In the genomic region with DNA sequence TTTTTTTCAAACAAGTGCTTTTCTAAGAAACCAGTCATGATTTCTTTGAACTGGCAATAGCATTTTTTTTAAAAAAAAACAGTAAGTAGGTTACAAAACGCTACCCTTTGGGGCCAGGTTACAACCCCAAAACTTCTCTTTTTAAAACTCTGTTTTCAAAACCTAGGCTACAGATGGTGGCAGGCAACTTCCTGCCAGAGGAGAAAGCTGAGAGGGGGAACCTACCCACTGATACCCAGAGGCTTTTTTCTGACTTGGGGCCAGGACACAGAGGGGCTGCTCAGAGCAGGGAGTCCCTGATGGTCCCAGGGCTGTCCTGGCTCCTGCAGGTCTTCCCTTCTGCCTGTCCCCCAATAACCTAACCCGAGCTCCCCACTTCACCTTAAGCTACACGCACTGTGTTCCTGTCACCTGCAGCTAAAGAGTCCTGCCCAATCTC, we compare ENCODE assay signal across 8 cellular contexts. TPM values are rescaled to one million over a fixed set of nuclear protein-coding genes. Genes with fewer than 3 reads are reported as not detected.
DNase-seq lines count a peak whose midpoint lies in the region; ATAC-seq and TF ChIP-seq lines count a peak whose summit lies in the region.

No MANE protein-coding gene starts in this region.

- H3K4me3 Mint-ChIP-seq in activated CD4-positive, alpha-beta memory T cell treated with anti-CD3 and anti-CD28 coated beads, Interleukin-2, amount 10 ng/mL, durations not matched to agents 7 days and 5 days = peak overlapping the region; percentile 65

- H3K27ac ChIP-seq in BLaER1 (0 out of 2 replicates have a peak overlapping the region, but pooled peaks have one; percentile 21), HL-60 (replicated peaks) (peak overlapping the region; percentile 92), lower lobe of right lung (peak overlapping the region; percentile 85)

- H3K4me1 Mint-ChIP-seq in activated CD4-positive, alpha-beta memory T cell treated with anti-CD3 and anti-CD28 coated beads, Interleukin-2, amount 10 ng/mL, durations not matched to agents 7 days and 5 days = peaks cover 76% of the 10 kb centered on the region

- peak; percentile 32 to 39 for ATAC-seq in lower lobe of right lung
- ATAC-seq in HG03039 (IDR thresholded peaks at IDR 0.05; ENCODE audit: unreplicated experiment) = no peak
- ATAC-seq in esophagus mucosa = no peak
- no peak for ATAC-seq in HG03432 (IDR thresholded peaks at IDR 0.05; ENCODE audit: unreplicated experiment)

- TF ChIP-seq CTCF in HL-60 (IDR thresholded peaks at IDR 0.05; ENCODE audit: insufficient read depth, low read length) (no peak), lower lobe of right lung (IDR thresholded peaks at IDR 0.05) (no peak)

- CTCF ChIA-PET in activated CD4-positive, alpha-beta memory T cell treated with anti-CD3 and anti-CD28 coated beads, Interleukin-2, amount 10 ng/mL, durations not matched to agents 7 days and 5 days (lab: Charles Lee) = interaction anchor here (0.7 to 4.3 kb wide), 7 partner anchors 10 to 364 kb away, joined by 3 to 30 read pairs (median 5); a partner anchor contains a TSS

- H3K36me3 ChIP-seq in BLaER1 (peaks cover 16% of the 10 kb centered on the region), lower lobe of right lung (no peaks in the 10 kb centered on the region)

- peaks cover 18% of the 10 kb centered on the region for H3K9me3 ChIP-seq in BLaER1
- H3K9me3 ChIP-seq in lower lobe of right lung = peaks cover 6% of the 10 kb centered on the region

- peak overlapping the region; percentile 98 for H3K27ac Mint-ChIP-seq in activated CD4-positive, alpha-beta memory T cell treated with anti-CD3 and anti-CD28 coated beads, Interleukin-2, amount 10 ng/mL, durations not matched to agents 7 days and 5 days

- no peaks in the 10 kb centered on the region for H4K20me1 ChIP-seq in BLaER1

- DNase-seq in HL-60 (ENCODE audit: low read depth in 1 of 2, low spot score in 1 of 2) (peak in 1 of 2 experiments; percentile 80), lower lobe of right lung (no peak), DMS79 treated with DMSO at 0.1 percent for 48 hours (lab: John Stamatoyannopoulos, UW) (no peak)
- peak; percentile 69 for DNase-seq in activated CD4-positive, alpha-beta memory T cell treated with anti-CD3 and anti-CD28 coated beads, Interleukin-2, amount 10 ng/mL, durations not matched to agents 7 days and 5 days

- peaks cover 7% of the 10 kb centered on the region for H3K9me3 Mint-ChIP-seq in activated CD4-positive, alpha-beta memory T cell treated with anti-CD3 and anti-CD28 coated beads, Interleukin-2, amount 10 ng/mL, durations not matched to agents 7 days and 5 days

- intact Hi-C loops in lower lobe of right lung (cut with DNase I) = no loop called here

- H3K27me3 ChIP-seq in BLaER1 (no peaks in the 10 kb centered on the region), HL-60 (ENCODE audit: insufficient read depth, poor library complexity, severe bottlenecking) (no peaks in the 10 kb centered on the region), lower lobe of right lung (ENCODE audit: low read depth) (no peaks in the 10 kb centered on the region)

- H3K4me1 ChIP-seq in BLaER1 (peaks cover 35% of the 10 kb centered on the region), lower lobe of right lung (peaks cover 85% of the 10 kb centered on the region)

- POLR2A ChIA-PET in activated CD4-positive, alpha-beta memory T cell treated with anti-CD3 and anti-CD28 coated beads, Interleukin-2, amount 10 ng/mL, durations not matched to agents 7 days and 5 days (lab: Charles Lee) = interaction anchor here (0.7 to 7.2 kb wide), 10 partner anchors 8 to 210 kb away, joined by 3 to 104 read pairs (median 24); a partner anchor contains a TSS

- H3K9ac ChIP-seq in BLaER1 = no peak overlapping the region

- no peak overlapping the region for H3K4me3 ChIP-seq in BLaER1
- no peak overlapping the region for H3K4me3 ChIP-seq in HL-60 (replicated peaks; ENCODE audit: insufficient read depth, low read length)
- H3K4me3 ChIP-seq in lower lobe of right lung = no peak overlapping the region

- peaks cover 56% of the 10 kb centered on the region for H3K36me3 Mint-ChIP-seq in activated CD4-positive, alpha-beta memory T cell treated with anti-CD3 and anti-CD28 coated beads, Interleukin-2, amount 10 ng/mL, durations not matched to agents 7 days and 5 days (ENCODE audit: low read depth)

- no peaks in the 10 kb centered on the region for H3K27me3 Mint-ChIP-seq in activated CD4-positive, alpha-beta memory T cell treated with anti-CD3 and anti-CD28 coated beads, Interleukin-2, amount 10 ng/mL, durations not matched to agents 7 days and 5 days

- H3K4me2 ChIP-seq in BLaER1 = peak overlapping the region; percentile 46

RNA-seq across cellular contexts. Expression of a gene that starts 6.9 kb away (rescaled TPM):
- total RNA-seq in activated CD4-positive, alpha-beta memory T cell treated with anti-CD3 and anti-CD28 coated beads, Interleukin-2, amount 10 ng/mL, durations not matched to agents 7 days and 5 days = 10 to 100 TPM; 55.1 to 56.8 TPM
- total RNA-seq in lower lobe of right lung (37.0 TPM), esophagus mucosa (31.3 TPM)

RNA-seq across cellular contexts. Expression of a gene that starts 55.7 kb away (rescaled TPM):
- 10 to 100 TPM; 16.5 to 17.9 TPM for total RNA-seq in activated CD4-positive, alpha-beta memory T cell treated with anti-CD3 and anti-CD28 coated beads, Interleukin-2, amount 10 ng/mL, durations not matched to agents 7 days and 5 days
- total RNA-seq in lower lobe of right lung (34.8 TPM), esophagus mucosa (34.0 TPM)

RNA-seq across cellular contexts. Expression of a gene that starts 55.9 kb away (rescaled TPM):
- 10 to 100 TPM; 32.7 to 36.3 TPM for total RNA-seq in activated CD4-positive, alpha-beta memory T cell treated with anti-CD3 and anti-CD28 coated beads, Interleukin-2, amount 10 ng/mL, durations not matched to agents 7 days and 5 days
- total RNA-seq in lower lobe of right lung (45.5 TPM), esophagus mucosa (54.1 TPM)

Comparison
In these comparisons a context has a peak if more than half of its experiments do, and no peak if none do; other contexts are left out.
1. H3K27ac ChIP-seq: peak in every context shown above with its lines; median percentile 92 in HL-60; 85 in lower lobe of right lung; 21 in BLaER1.
2. ATAC-seq: peak in lower lobe of right lung (2 of 2); none in HG03039 (single experiment), esophagus mucosa (single experiment) and HG03432 (single experiment).